Comparison of ENCODE assay signal across 18 cellular contexts in genomic region chr5:112036206-112036605, GRCh38.
"Had no signal": no experiment of that assay in that cellular context is flagged by ENCODE, and none has a peak within 500 bp of the region (broad histone marks: within the 10 kb centered on the region; RNA-seq: fewer than 3 reads in every experiment).

No MANE protein-coding gene starts in this region.

- H3K9me3 ChIP-seq: mucosa of descending colon, tibial artery had no signal

- H3K27me3 ChIP-seq: cardiac muscle cell, tibial artery had no signal

- ATAC-seq: activated CD4-positive, alpha-beta T cell treated with anti-CD3 and anti-CD28 coated beads for 36 hours; esophagus mucosa; left ventricle myocardium superior; mucosa of descending colon; WTC11 had no signal

- H3K4me1 ChIP-seq: tibial artery had no signal

- H3K27ac ChIP-seq: cardiac muscle cell, tibial artery had no signal

- H3K4me3 ChIP-seq: cardiac muscle cell, mucosa of descending colon, tibial artery had no signal

- DNase-seq: activated CD4-positive, alpha-beta T cell treated with anti-CD3 and anti-CD28 coated beads for 36 hours; activated CD4-positive, alpha-beta T cell treated with anti-CD3 and anti-CD28 coated beads, Interleukin-2, amount 50 U/mL, for 48 hours; activated T-cell treated with anti-CD3 and anti-CD28 coated beads for 4 hours; amniotic stem cell; effector CD8-positive, alpha-beta T cell; left ventricle myocardium superior; mesenchymal stem cell; mucosa of descending colon; naive B cell; stimulated activated CD4-positive, alpha-beta T cell treated with anti-CD3 and anti-CD28 coated beads, Interleukin-12 subunit alpha, Interleukin-12 subunit beta, amount 100 ng/mL, for 4 hours; stimulated activated CD4-positive, alpha-beta T cell treated with anti-CD3 and anti-CD28 coated beads, Interleukin-1b, Interleukin-23, amount 100 ng/mL, for 48 hours; stimulated activated CD8-positive, alpha-beta memory T cell treated with anti-CD3 and anti-CD28 coated beads, Interleukin-4, amount 100 ng/mL, for 48 hours; stimulated activated naive CD4-positive, alpha-beta T cell; substantia nigra; tibial artery had no signal

- H3K36me3 ChIP-seq: cardiac muscle cell, tibial artery had no signal
